21 cellular contexts compared by ENCODE assay signal in the genomic region with DNA sequence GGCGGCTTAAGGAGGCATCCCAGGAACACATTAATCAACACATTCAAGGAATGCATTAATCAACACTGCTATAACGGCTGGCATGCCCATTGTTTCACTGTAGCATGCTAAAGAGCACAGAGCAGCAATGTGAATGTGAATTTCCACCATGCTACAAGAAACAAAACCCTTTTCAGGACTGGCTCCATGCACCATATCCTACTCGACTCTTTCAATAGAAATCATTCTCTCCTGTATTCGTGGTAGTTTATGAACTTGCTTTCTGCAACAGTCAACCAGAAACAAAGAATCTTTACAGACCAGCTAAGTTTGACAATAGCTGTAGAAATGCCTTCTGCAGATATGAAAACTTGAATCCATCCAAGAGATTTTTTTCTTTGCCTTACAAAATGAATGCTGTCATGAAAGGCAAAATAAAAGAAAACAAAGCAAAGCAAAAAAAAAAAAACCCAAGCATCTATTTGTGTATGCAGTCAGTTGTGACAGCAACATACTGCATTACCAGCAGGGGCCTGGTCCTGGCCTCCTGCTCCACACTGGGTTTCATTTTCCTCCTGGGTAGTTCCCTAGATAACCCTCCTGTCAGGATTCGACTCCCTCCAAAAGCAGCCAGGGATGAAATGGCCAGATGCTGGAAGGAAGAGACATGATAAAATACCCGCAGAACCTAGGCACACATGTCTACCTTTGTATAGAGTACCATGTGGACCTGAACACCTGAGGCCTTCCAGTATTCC.
DNase-seq lines count a peak whose midpoint lies in the region; ATAC-seq, FAIRE-seq and TF ChIP-seq lines count a peak whose summit lies in the region.
"Had no signal": no experiment of that assay in that cellular context is flagged by ENCODE, and none has a peak within 500 bp of the region (broad histone marks: within the 10 kb centered on the region; RNA-seq: fewer than 3 reads in every experiment).

No MANE protein-coding gene starts in this region.

- CTCF ChIA-PET in mammary epithelial cell (lab: Charles Lee; ENCODE audit: low non-redundant PET), result no interaction called here

- H3K9ac ChIP-seq in mammary epithelial cell (ENCODE audit: insufficient read depth, low read length), result no peak overlapping the region

- 76% methylated on average over 6 of the region's 6 CpGs for WGBS in mammary epithelial cell (ENCODE audit: low coverage, missing lambda C conversion rate)
- WGBS in small intestine, 3 donors, result 68 to 75% (median 74%) methylated on average over 6 of the region's 6 CpGs

- H3K4me3 ChIP-seq in BE2C (ENCODE audit: low read depth, low read length) (no peak overlapping the region), mammary epithelial cell (replicated peaks in 1 of 3; ENCODE audit: insufficient read depth in 1 of 3, low read depth in 2 of 3, low read length in 3 of 3) (no peak overlapping the region), small intestine (ENCODE audit: low read depth in 1 of 2, low read length in 2 of 2) (no peak overlapping the region)
- H3K4me3 ChIP-seq: GM12878, left lung, smooth muscle cell, testis had no signal

- BruUV-seq in mammary epithelial cell (replicated peaks; lab: Mats Ljungman, UMichigan), result no TSS peak

- no peak for ATAC-seq in HG03432 (IDR thresholded peaks at IDR 0.05; ENCODE audit: unreplicated experiment)
- ATAC-seq: left lung had no signal

- H3K27ac ChIP-seq in mammary epithelial cell (ENCODE audit: insufficient read depth, low read depth, low read length), result peak overlapping the region; percentile 99
- H3K27ac ChIP-seq in small intestine (ENCODE audit: low read depth in 1 of 2, low read length in 1 of 2), result no peak overlapping the region
- H3K27ac ChIP-seq: left lung, testis had no signal

- in situ Hi-C loops in mammary epithelial cell (cut with MboI; ENCODE audit: low sequenced_read_pairs in 2 of 2), result no loop called here

- H3K9me3 ChIP-seq in BE2C (no peaks in the 10 kb centered on the region; the same call in 1 of the 2 replicates), mammary epithelial cell (replicated peaks; ENCODE audit: insufficient read depth, low read length) (no peaks in the 10 kb centered on the region), small intestine (ENCODE audit: control insufficient read depth, low read depth) (no peaks in the 10 kb centered on the region)
- H3K9me3 ChIP-seq: Caco-2, left lung, testis had no signal

- no peak overlapping the region for H3K4me2 ChIP-seq in mammary epithelial cell (ENCODE audit: insufficient read depth, low read depth, low read length)
- H3K4me2 ChIP-seq: smooth muscle cell had no signal

- no peaks in the 10 kb centered on the region for H4K20me1 ChIP-seq in mammary epithelial cell (ENCODE audit: insufficient read depth, low read length)

- TF ChIP-seq CTCF in BE2C (IDR thresholded peaks at IDR 0.05; ENCODE audit: low read depth, low read length) (peak; percentile 33), mammary epithelial cell (conservative IDR thresholded peaks at IDR 0.05 in 1 of 2, IDR thresholded peaks at IDR 0.05 in 1 of 2; ENCODE audit: extremely low read depth in 1 of 2, insufficient read depth in 1 of 2, low read depth in 1 of 2, low read length in 2 of 2) (no peak)

- H3K4me1 ChIP-seq in BE2C (peaks cover 43% of the 10 kb centered on the region), mammary epithelial cell (ENCODE audit: insufficient read depth, low read length) (peaks cover 51% of the 10 kb centered on the region), small intestine (ENCODE audit: control insufficient read depth in 2 of 2, insufficient read depth in 1 of 2, low read depth in 1 of 2, low read length in 1 of 2) (no peaks in the 10 kb centered on the region)
- H3K4me1 ChIP-seq: Caco-2, left lung, testis had no signal

- dilution Hi-C loops in mammary epithelial cell (cut with HindIII; ENCODE audit: low sequenced_read_pairs), result no loop called here

- intact Hi-C loops in mammary epithelial cell (cut with micrococcal nuclease), result loop anchor here (5.0 kb wide), 2 partner anchors 125 to 150 kb away; partner anchors contain the start of gene NRCAM

- DNase-seq in BE2C, result peak; percentile 24
- peak; percentile 52 for DNase-seq in NCI-H1694 treated with DMSO at 0.1 percent for 48 hours (lab: John Stamatoyannopoulos, UW)
- no peak for DNase-seq in mammary epithelial cell
- DNase-seq in foreskin melanocyte, result peak; percentile 92
- DNase-seq in occipital lobe (lab: John Stamatoyannopoulos, UW), result no peak
- no peak for DNase-seq in small intestine
- no peak for DNase-seq in hepatic stellate cell (ENCODE audit: low spot score)
- DNase-seq: activated CD4-positive, alpha-beta T cell treated with anti-CD3 and anti-CD28 coated beads, Interleukin-2, amount 10 ng/mL, durations not matched to agents 7 days and 5 days; activated naive CD4-positive, alpha-beta T cell treated with anti-CD3 and anti-CD28 coated beads, Interleukin-2, amount 10 ng/mL, durations not matched to agents 7 days and 5 days; Caco-2; effector memory CD4-positive, alpha-beta T cell; foreskin keratinocyte; left lung; NCI-H2081; testis had no signal

- peak overlapping the region; percentile 35 for H2AFZ ChIP-seq in mammary epithelial cell (ENCODE audit: low read depth, low read length)

- no peaks in the 10 kb centered on the region for H3K27me3 ChIP-seq in BE2C
- H3K27me3 ChIP-seq in mammary epithelial cell (ENCODE audit: insufficient read depth, low read length), result no peaks in the 10 kb centered on the region
- H3K27me3 ChIP-seq in small intestine (ENCODE audit: control insufficient read depth in 2 of 2, insufficient read depth in 2 of 2, low read length in 2 of 2), result no peaks in the 10 kb centered on the region
- H3K27me3 ChIP-seq: foreskin keratinocyte, left lung, testis had no signal

- H3K79me2 ChIP-seq in mammary epithelial cell (ENCODE audit: insufficient read depth, low read length), result no peaks in the 10 kb centered on the region

- no peak for FAIRE-seq in small intestine (lab: Jason Lieb, UNC)
- FAIRE-seq: bronchial epithelial cell, G401.6, GM12878, TTC549 had no signal

- H3K36me3 ChIP-seq in BE2C (peaks cover 21% of the 10 kb centered on the region), mammary epithelial cell (ENCODE audit: insufficient read depth, low read length) (no peaks in the 10 kb centered on the region), small intestine (ENCODE audit: control insufficient read depth in 2 of 2, insufficient read depth in 2 of 2, low read length in 2 of 2) (no peaks in the 10 kb centered on the region)
- H3K36me3 ChIP-seq: left lung had no signal

Comparison
In these comparisons a context has a peak if more than half of its experiments do, and no peak if none do; other contexts are left out.
1. DNase-seq: peak in BE2C (single experiment), NCI-H1694 treated with DMSO at 0.1 percent for 48 hours (single experiment) and foreskin melanocyte (single experiment); none in mammary epithelial cell (single experiment), occipital lobe (single experiment), small intestine (single experiment) and hepatic stellate cell (single experiment).